Comparison of ENCODE assay signal across 8 cellular contexts in genomic region chr9:128829477-128830251, GRCh38. TPM values are rescaled to one million over a fixed set of nuclear protein-coding genes. Genes with fewer than 3 reads are reported as not detected.
A peak's percentile ranks its signal among the peaks of the same experiment; 100 is the strongest.
DNase-seq lines count a peak whose midpoint lies in the region; TF ChIP-seq lines count a peak whose summit lies in the region.

SPOUT1 (minus strand) TSS chr9:128829794; CDS start chr9:128829780, 14 bp downstream.

- no peaks in the 10 kb centered on the region for H3F3A ChIP-seq in neural cell (ENCODE audit: insufficient read depth, low read length, poor library complexity, severe bottlenecking)

- no peaks in the 10 kb centered on the region for H3K9me2 ChIP-seq in neural cell (ENCODE audit: insufficient read depth, low read length)

- H3K79me2 ChIP-seq in neural cell (replicated peaks; ENCODE audit: insufficient read depth, low read length): no peaks in the 10 kb centered on the region

- H3K4me2 ChIP-seq in neural cell (ENCODE audit: low read length): peak within 1 kb of the TSS; percentile 99

- H3K9me3 ChIP-seq in neural cell (ENCODE audit: low read length) (no peaks in the 10 kb centered on the region), stomach (no peaks in the 10 kb centered on the region)

- H4K20me1 ChIP-seq in neural cell (ENCODE audit: insufficient read depth): no peaks in the 10 kb centered on the region

- peak within 1 kb of the TSS; percentile 60 for H3K9ac ChIP-seq in neural cell (ENCODE audit: low read length)

- DNase-seq in ELF-1 (ENCODE audit: low read depth, low spot score) (peak; percentile 98), H7 (peak; percentile 99), M059J (ENCODE audit: low read depth) (peak; percentile 93), SHP77 treated with DMSO at 0.1 percent for 48 hours (lab: John Stamatoyannopoulos, UW) (peak; percentile 88), activated gamma-delta T cell (lab: John Stamatoyannopoulos, UW) (peak; percentile 79), fibroblast of the conjunctiva (ENCODE audit: low read depth) (peak; percentile 79), stomach (peak; percentile 95)

- H3K27me3 ChIP-seq in H7 (ENCODE audit: control insufficient read depth, insufficient read depth, low read length): no peaks in the 10 kb centered on the region
- H3K27me3 ChIP-seq in neural cell (ENCODE audit: insufficient read depth, low read depth, low read length): no peaks in the 10 kb centered on the region
- no peaks in the 10 kb centered on the region for H3K27me3 ChIP-seq in stomach

- TF ChIP-seq RAD21 in neural cell (conservative IDR thresholded peaks at IDR 0.05): no peak

- intact Hi-C loops in stomach (cut with DNase I; ENCODE audit: low total_unique reads): no loop called here

- TF ChIP-seq CTCF in neural cell (IDR thresholded peaks at IDR 0.05; ENCODE audit: poor library complexity, severe bottlenecking): no peak
- no peak for TF ChIP-seq CTCF in stomach (IDR thresholded peaks at IDR 0.05)

- no peak within 1 kb of the TSS for H3K27ac ChIP-seq in neural cell (ENCODE audit: low read length)
- H3K27ac ChIP-seq in stomach: peak within 1 kb of the TSS; percentile 71 to 92 (median 80)

- H2AFZ ChIP-seq in neural cell (ENCODE audit: low read depth, low read length): peak within 1 kb of the TSS; percentile 45

- H3K4me3 ChIP-seq in H7 (ENCODE audit: insufficient read depth, low read depth, low read length): peak within 1 kb of the TSS; percentile 95
- peak within 1 kb of the TSS; percentile 96 for H3K4me3 ChIP-seq in neural cell (ENCODE audit: low read length)
- peak within 1 kb of the TSS; percentile 87 to 97 (median 96) for H3K4me3 ChIP-seq in stomach

- peaks cover 10 to 28% (median 22%) of the 10 kb centered on the region in 4 donors for H3K4me1 ChIP-seq in stomach

- TF ChIP-seq POLR2A in stomach (IDR thresholded peaks at IDR 0.05): no peak

- 0 to 1% (median 1%) methylated on average over 20 to 56 of the region's 56 CpGs for WGBS in stomach, 5 donors

- peaks cover 23% of the 10 kb centered on the region for H3K36me3 ChIP-seq in H7 (replicated peaks; ENCODE audit: control insufficient read depth, insufficient read depth, low read length)
- no peaks in the 10 kb centered on the region for H3K36me3 ChIP-seq in neural cell (ENCODE audit: insufficient read depth, low read length)
- H3K36me3 ChIP-seq in stomach: peaks cover 18 to 49% (median 43%) of the 10 kb centered on the region in 4 donors

- no peak for TF ChIP-seq EP300 in neural cell (conservative IDR thresholded peaks at IDR 0.05; ENCODE audit: poor library complexity, severe bottlenecking)
- TF ChIP-seq EP300 in stomach (IDR thresholded peaks at IDR 0.05): no peak

TF ChIP-seq in neural cell, 6 proteins besides CTCF, POLR2A, EP300 and RAD21:
- TF ChIP-seq SMC3 (conservative IDR thresholded peaks at IDR 0.05; ENCODE audit: poor library complexity) (no peak), POLR2AphosphoS5 (IDR thresholded peaks at IDR 0.05) (peak; percentile 80), TAF1 (IDR thresholded peaks at IDR 0.05; ENCODE audit: low read depth) (no peak), EZH2 (IDR thresholded peaks at IDR 0.05; ENCODE audit: borderline replicate concordance, insufficient read depth, low read length, poor library complexity, severe bottlenecking) (no peak), MXI1 (conservative IDR thresholded peaks at IDR 0.05; ENCODE audit: poor library complexity, severe bottlenecking) (peak; percentile 98)
- TF ChIP-seq, protein P1, sequence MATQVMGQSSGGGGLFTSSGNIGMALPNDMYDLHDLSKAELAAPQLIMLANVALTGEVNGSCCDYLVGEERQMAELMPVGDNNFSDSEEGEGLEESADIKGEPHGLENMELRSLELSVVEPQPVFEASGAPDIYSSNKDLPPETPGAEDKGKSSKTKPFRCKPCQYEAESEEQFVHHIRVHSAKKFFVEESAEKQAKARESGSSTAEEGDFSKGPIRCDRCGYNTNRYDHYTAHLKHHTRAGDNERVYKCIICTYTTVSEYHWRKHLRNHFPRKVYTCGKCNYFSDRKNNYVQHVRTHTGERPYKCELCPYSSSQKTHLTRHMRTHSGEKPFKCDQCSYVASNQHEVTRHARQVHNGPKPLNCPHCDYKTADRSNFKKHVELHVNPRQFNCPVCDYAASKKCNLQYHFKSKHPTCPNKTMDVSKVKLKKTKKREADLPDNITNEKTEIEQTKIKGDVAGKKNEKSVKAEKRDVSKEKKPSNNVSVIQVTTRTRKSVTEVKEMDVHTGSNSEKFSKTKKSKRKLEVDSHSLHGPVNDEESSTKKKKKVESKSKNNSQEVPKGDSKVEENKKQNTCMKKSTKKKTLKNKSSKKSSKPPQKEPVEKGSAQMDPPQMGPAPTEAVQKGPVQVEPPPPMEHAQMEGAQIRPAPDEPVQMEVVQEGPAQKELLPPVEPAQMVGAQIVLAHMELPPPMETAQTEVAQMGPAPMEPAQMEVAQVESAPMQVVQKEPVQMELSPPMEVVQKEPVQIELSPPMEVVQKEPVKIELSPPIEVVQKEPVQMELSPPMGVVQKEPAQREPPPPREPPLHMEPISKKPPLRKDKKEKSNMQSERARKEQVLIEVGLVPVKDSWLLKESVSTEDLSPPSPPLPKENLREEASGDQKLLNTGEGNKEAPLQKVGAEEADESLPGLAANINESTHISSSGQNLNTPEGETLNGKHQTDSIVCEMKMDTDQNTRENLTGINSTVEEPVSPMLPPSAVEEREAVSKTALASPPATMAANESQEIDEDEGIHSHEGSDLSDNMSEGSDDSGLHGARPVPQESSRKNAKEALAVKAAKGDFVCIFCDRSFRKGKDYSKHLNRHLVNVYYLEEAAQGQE (IDR thresholded peaks at IDR 0.05; ENCODE audit: borderline replicate concordance): peak; percentile 29

RNA-seq across cellular contexts. Expression of gene SPOUT1, which starts in this region (rescaled TPM):
- total RNA-seq in H7 (2014; rRNA removed; shearing (Covaris generic)): 49.0 and 70.7 TPM in 2 replicates
- total RNA-seq in M059J (2014; rRNA removed; shearing (Covaris generic)): 32.8 and 37.2 TPM in 2 replicates
- 26.7 and 34.7 TPM in 2 replicates for polyA plus RNA-seq in neural cell
- 18.3 and 18.4 TPM in 2 replicates for polyA minus RNA-seq in neural cell
- total RNA-seq in stomach: 100 to 1,000 TPM in 1 of 5 donors, 10 to 100 TPM in 4; 11.1 to 104 (median 14.2) TPM
- polyA plus RNA-seq in stomach: 10 to 100 TPM; 13.4 to 31.3 (median 29.4) TPM
